8 cellular contexts compared by ENCODE assay signal in genomic region chr4:1872918-1873269, GRCh38. TPM values are rescaled to one million over a fixed set of nuclear protein-coding genes. Genes with fewer than 3 reads are reported as not detected.
DNase-seq lines count a peak whose midpoint lies in the region; ATAC-seq and TF ChIP-seq lines count a peak whose summit lies in the region.

No MANE protein-coding gene starts in this region.

- TF ChIP-seq CTCF in MCF 10A (IDR thresholded peaks at IDR 0.05; ENCODE audit: unreplicated experiment) (no peak), breast epithelium (IDR thresholded peaks at IDR 0.05) (no peak)

- H3K36me3 Mint-ChIP-seq in MCF 10A (ENCODE audit: insufficient read depth, unreplicated experiment) = no peaks in the 10 kb centered on the region
- no peaks in the 10 kb centered on the region for H3K36me3 Mint-ChIP-seq in T-cell

- H3K27ac ChIP-seq in breast epithelium = no peak overlapping the region

- H3K4me3 ChIP-seq in breast epithelium = no peak overlapping the region

- no peaks in the 10 kb centered on the region for H3K9me3 ChIP-seq in breast epithelium

- no peaks in the 10 kb centered on the region for H3K4me1 ChIP-seq in breast epithelium

- no peak for TF ChIP-seq POLR2A in breast epithelium (IDR thresholded peaks at IDR 0.05)

- H3K4me1 Mint-ChIP-seq in MCF 10A (ENCODE audit: insufficient read depth, unreplicated experiment) (peaks cover 29% of the 10 kb centered on the region), T-cell (peaks cover 35 to 45% (median 43%) of the 10 kb centered on the region in 3 donors)
- peaks cover 54% of the 10 kb centered on the region for H3K4me1 Mint-ChIP-seq in stimulated activated naive CD8-positive, alpha-beta T cell treated with anti-CD3 and anti-CD28 coated beads, Interleukin-15, amount 100 ng/mL, for 72 hours

- POLR2A ChIA-PET in MCF 10A (lab: Yijun Ruan, JAX) (interaction anchor here (1.4 to 2.5 kb wide), 6 partner anchors 10 to 27 kb away, joined by 3 to 18 read pairs (median 6); partner anchors contain the start of gene LETM1), T-cell (lab: Charles Lee) (interaction anchor here in 1 of 2 donors (0.6 kb wide), 1 partner anchor 28 kb away, joined by 6 read pairs; no protein-coding TSS in a partner anchor)

- no peaks in the 10 kb centered on the region for H3K27me3 ChIP-seq in breast epithelium

- ATAC-seq in T-cell (replicated peaks in 1 of 4) (no peak), HG03045 (IDR thresholded peaks at IDR 0.05; ENCODE audit: unreplicated experiment) (no peak)
- peak; percentile 49 for ATAC-seq in stimulated activated naive CD8-positive, alpha-beta T cell treated with anti-CD3 and anti-CD28 coated beads, Interleukin-15, amount 100 ng/mL, for 72 hours

- no peaks in the 10 kb centered on the region for H3K36me3 ChIP-seq in breast epithelium

- intact Hi-C loops in MCF 10A (cut with micrococcal nuclease) = no loop called here
- intact Hi-C loops in breast epithelium (cut with DNase I; ENCODE audit: low total_unique reads) = no loop called here
- intact Hi-C loops in cardiac septum (cut with DNase I) = no loop called here

- H3K27ac Mint-ChIP-seq in MCF 10A (ENCODE audit: low read depth, unreplicated experiment) (peak overlapping the region; percentile 82), T-cell (peak overlapping the region; percentile 76 to 93)
- peak overlapping the region; percentile 94 to 95 for H3K27ac Mint-ChIP-seq in stimulated activated naive CD8-positive, alpha-beta T cell treated with anti-CD3 and anti-CD28 coated beads, Interleukin-15, amount 100 ng/mL, for 72 hours

- DNase-seq in MCF 10A (ENCODE audit: unreplicated experiment) (peak; percentile 34), breast epithelium (ENCODE audit: low spot score in 2 of 2) (no peak), T-cell (no peak), fibroblast of peridontal ligament (ENCODE audit: extremely low read depth) (peak; percentile 66), SK-N-DZ (ENCODE audit: low spot score) (no peak), cardiac septum (ENCODE audit: low spot score) (no peak)
- DNase-seq in stimulated activated naive CD8-positive, alpha-beta T cell treated with anti-CD3 and anti-CD28 coated beads, Interleukin-15, amount 100 ng/mL, for 72 hours = peak; percentile 35 to 43

- BruUV-seq in MCF 10A (replicated peaks; lab: Mats Ljungman, UMichigan) = TSS peak; percentile 50

- H3K27me3 Mint-ChIP-seq in MCF 10A (ENCODE audit: insufficient read depth, unreplicated experiment) (no peaks in the 10 kb centered on the region), T-cell (no peaks in the 10 kb centered on the region)
- no peaks in the 10 kb centered on the region for H3K27me3 Mint-ChIP-seq in stimulated activated naive CD8-positive, alpha-beta T cell treated with anti-CD3 and anti-CD28 coated beads, Interleukin-15, amount 100 ng/mL, for 72 hours

- peak overlapping the region; percentile 88 for H3K4me3 Mint-ChIP-seq in MCF 10A (ENCODE audit: unreplicated experiment)
- H3K4me3 Mint-ChIP-seq in T-cell = peak overlapping the region; percentile 74 to 82 (median 75)
- H3K4me3 Mint-ChIP-seq in stimulated activated naive CD8-positive, alpha-beta T cell treated with anti-CD3 and anti-CD28 coated beads, Interleukin-15, amount 100 ng/mL, for 72 hours = peak overlapping the region; percentile 87 to 94

- CTCF ChIA-PET in MCF 10A (lab: Yijun Ruan, JAX) (interaction anchor here (0.7 to 2.0 kb wide), 5 partner anchors 26 to 120 kb away, joined by 3 to 12 read pairs (median 3); no protein-coding TSS in a partner anchor), T-cell (lab: Charles Lee) (interaction anchor here in 1 of 2 donors (0.7 to 1.0 kb wide), 2 partner anchors 26 to 800 kb away, joined by 3 to 8 read pairs; no protein-coding TSS in a partner anchor)

- H3K9me3 Mint-ChIP-seq in MCF 10A (ENCODE audit: unreplicated experiment) (no peaks in the 10 kb centered on the region), T-cell (no peaks in the 10 kb centered on the region)
- no peaks in the 10 kb centered on the region for H3K9me3 Mint-ChIP-seq in stimulated activated naive CD8-positive, alpha-beta T cell treated with anti-CD3 and anti-CD28 coated beads, Interleukin-15, amount 100 ng/mL, for 72 hours

RNA-seq across cellular contexts. Expression of gene NSD2, which starts 1.7 kb away (rescaled TPM):
- total RNA-seq in MCF 10A (2022) (100 and 109 TPM in 2 replicates), breast epithelium (10 to 100 TPM; 24.6 to 36.7 (median 30.8) TPM), T-cell (10 to 100 TPM; 40.8 to 55.3 (median 48.3) TPM), cardiac septum (60.4 TPM)
- 53.6 and 63.8 TPM in 2 replicates for polyA plus RNA-seq in SK-N-DZ (2014; cell fraction: cytosol; rRNA removed)
- 79.0 and 124 TPM in 2 replicates for polyA plus RNA-seq in SK-N-DZ (2014; cell fraction: nucleus; rRNA removed)

RNA-seq across cellular contexts. Expression of gene LETM1, which starts 16.9 kb away (rescaled TPM):
- total RNA-seq in MCF 10A (2022) = 85.0 and 86.3 TPM in 2 replicates
- 10 to 100 TPM; 31.0 to 42.9 (median 32.5) TPM for total RNA-seq in breast epithelium
- 10 to 100 TPM; 35.4 to 60.3 (median 53.5) TPM for total RNA-seq in T-cell
- polyA plus RNA-seq in SK-N-DZ (2014; cell fraction: cytosol; rRNA removed) = 19.3 and 21.5 TPM in 2 replicates
- 69.2 and 77.3 TPM in 2 replicates for polyA plus RNA-seq in SK-N-DZ (2014; cell fraction: nucleus; rRNA removed)
- 37.8 TPM for total RNA-seq in cardiac septum

Comparison
In these comparisons a context has a peak if more than half of its experiments do, and no peak if none do; other contexts are left out.
1. DNase-seq: peak in MCF 10A (single experiment), fibroblast of peridontal ligament (single experiment) and stimulated activated naive CD8-positive, alpha-beta T cell treated with anti-CD3 and anti-CD28 coated beads, Interleukin-15, amount 100 ng/mL, for 72 hours (2 of 2); none in breast epithelium (0 of 2), T-cell (0 of 34), SK-N-DZ (single experiment) and cardiac septum (single experiment).
2. Peak in every context shown above with its lines, with median percentiles within 50 percentile points of each other: H3K27ac Mint-ChIP-seq and H3K4me3 Mint-ChIP-seq.